ENCODE assay signal across 11 cellular contexts in genomic region chr14:104746951-104747481, GRCh38. TPM values are rescaled to one million over a fixed set of nuclear protein-coding genes. Genes with fewer than 3 reads are reported as not detected.
DNase-seq lines count a peak whose midpoint lies in the region; ATAC-seq, FAIRE-seq and TF ChIP-seq lines count a peak whose summit lies in the region.
"Had no signal": no experiment of that assay in that cellular context is flagged by ENCODE, and none has a peak within 500 bp of the region (broad histone marks: within the 10 kb centered on the region; RNA-seq: fewer than 3 reads in every experiment).

No MANE protein-coding gene starts in this region.

- no peaks in the 10 kb centered on the region for H3K9me3 ChIP-seq in subcutaneous abdominal adipose tissue (ENCODE audit: control insufficient read depth in 5 of 5, low read length in 5 of 5)

- H3K9me3 Mint-ChIP-seq in activated naive CD4-positive, alpha-beta T cell treated with anti-CD3 and anti-CD28 coated beads, Interleukin-2, amount 50 U/mL, for 72 hours, result no peaks in the 10 kb centered on the region
- H3K9me3 Mint-ChIP-seq: activated T-helper 1 cell treated with anti-CD3 and anti-CD28 coated beads, Interleukin-12 subunit alpha, Interleukin-12 subunit beta, Interleukin-2, Interleukin-4 antibody, amounts not matched to agents 30 ng/mL and 10 ng/mL and 1 ng/mL, durations not matched to agents 14 hours and 24 hours and 36 hours had no signal

- H3K4me3 ChIP-seq in bronchial epithelial cell (ENCODE audit: low read depth, low read length) (no peak overlapping the region), subcutaneous abdominal adipose tissue (ENCODE audit: low read depth in 1 of 5, low read length in 5 of 5) (no peak overlapping the region)

- DNase-seq in NCI-H1092 (lab: John Stamatoyannopoulos, UW) (peak; percentile 57), bronchial epithelial cell (ENCODE audit: low read depth) (peak; percentile 92), left colon (peak in 1 of 2 donors; percentile 60), ecto neural progenitor cell (ENCODE audit: low spot score) (no peak), cerebellum (ENCODE audit: low spot score) (no peak), NOMO-1 (lab: John Stamatoyannopoulos, UW; ENCODE audit: unreplicated experiment in 2 of 2) (no peak)
- DNase-seq in activated naive CD4-positive, alpha-beta T cell treated with anti-CD3 and anti-CD28 coated beads, Interleukin-2, amount 50 U/mL, for 72 hours (ENCODE audit: low spot score in 2 of 2), result no peak
- DNase-seq: dermis blood vessel endothelial cell, NCI-H524 treated with DMSO at 0.1 percent for 48 hours had no signal

- no peak for TF ChIP-seq CTCF in bronchial epithelial cell (IDR thresholded peaks at IDR 0.05; ENCODE audit: insufficient read depth, low read length, severe bottlenecking)

- peak; percentile 61 for ATAC-seq in left colon
- ATAC-seq in activated naive CD4-positive, alpha-beta T cell treated with anti-CD3 and anti-CD28 coated beads, Interleukin-2, amount 50 U/mL, for 72 hours, result no peak

- H3K27ac ChIP-seq in subcutaneous abdominal adipose tissue (ENCODE audit: low read depth, low read length), result peak overlapping the region; percentile 41

- peak overlapping the region in 1 of 5 donors; percentile 6 for H3K9ac ChIP-seq in subcutaneous abdominal adipose tissue (ENCODE audit: low read length in 5 of 5)

- no peak overlapping the region for H3K27ac Mint-ChIP-seq in activated naive CD4-positive, alpha-beta T cell treated with anti-CD3 and anti-CD28 coated beads, Interleukin-2, amount 50 U/mL, for 72 hours
- H3K27ac Mint-ChIP-seq: activated T-helper 1 cell treated with anti-CD3 and anti-CD28 coated beads, Interleukin-12 subunit alpha, Interleukin-12 subunit beta, Interleukin-2, Interleukin-4 antibody, amounts not matched to agents 30 ng/mL and 10 ng/mL and 1 ng/mL, durations not matched to agents 14 hours and 24 hours and 36 hours had no signal

- intact Hi-C loops in left colon (cut with DNase I, micrococcal nuclease), result no loop called here

- H3K36me3 ChIP-seq in bronchial epithelial cell (ENCODE audit: control insufficient read depth, insufficient read depth, low read length) (peaks cover 12% of the 10 kb centered on the region), subcutaneous abdominal adipose tissue (ENCODE audit: control insufficient read depth in 5 of 5, insufficient read depth in 5 of 5, low read length in 5 of 5) (peaks cover 0 to 26% (median 10%) of the 10 kb centered on the region in 5 donors)

- no peak for FAIRE-seq in bronchial epithelial cell (lab: Jason Lieb, UNC)

- H3K27me3 ChIP-seq in bronchial epithelial cell (ENCODE audit: control insufficient read depth, insufficient read depth, low read length) (no peaks in the 10 kb centered on the region), subcutaneous abdominal adipose tissue (ENCODE audit: control insufficient read depth in 5 of 5, insufficient read depth in 4 of 5, low read length in 5 of 5) (no peaks in the 10 kb centered on the region)

- H3K4me1 ChIP-seq in subcutaneous abdominal adipose tissue (ENCODE audit: control insufficient read depth in 5 of 5, insufficient read depth in 5 of 5, low read length in 5 of 5), result peaks cover 2 to 51% (median 37%) of the 10 kb centered on the region in 5 donors

- no peaks in the 10 kb centered on the region for H3K36me3 Mint-ChIP-seq in activated naive CD4-positive, alpha-beta T cell treated with anti-CD3 and anti-CD28 coated beads, Interleukin-2, amount 50 U/mL, for 72 hours

RNA-seq across cellular contexts. Expression of gene SIVA1, which starts 5.9 kb away (rescaled TPM):
- total RNA-seq in bronchial epithelial cell, result 85.0 and 95.6 TPM in 2 replicates
- 10 to 100 TPM; 53.2 to 59.3 TPM for total RNA-seq in left colon
- total RNA-seq in activated naive CD4-positive, alpha-beta T cell treated with anti-CD3 and anti-CD28 coated beads, Interleukin-2, amount 50 U/mL, for 72 hours, result 10 to 100 TPM; 86.1 to 87.1 TPM
- total RNA-seq in cerebellum, result 16.9 TPM

RNA-seq across cellular contexts. Expression of gene ADSS1, which starts 23.0 kb away (rescaled TPM):
- total RNA-seq in bronchial epithelial cell (18.2 and 34.3 TPM in 2 replicates), left colon (1 to 10 TPM; 3.3 to 4.4 TPM), cerebellum (1.9 TPM)
- 1 to 10 TPM; 2.7 to 7.3 TPM for total RNA-seq in activated naive CD4-positive, alpha-beta T cell treated with anti-CD3 and anti-CD28 coated beads, Interleukin-2, amount 50 U/mL, for 72 hours

RNA-seq across cellular contexts. Expression of gene AKT1, which starts 48.5 kb away (rescaled TPM):
- total RNA-seq in bronchial epithelial cell (164 and 191 TPM in 2 replicates), left colon (100 to 1,000 TPM; 132 to 135 TPM), cerebellum (70.9 TPM)
- total RNA-seq in activated naive CD4-positive, alpha-beta T cell treated with anti-CD3 and anti-CD28 coated beads, Interleukin-2, amount 50 U/mL, for 72 hours, result 100 to 1,000 TPM; 111 to 113 TPM

RNA-seq across cellular contexts. Expression of gene ZBTB42, which starts 53.9 kb away (rescaled TPM):
- total RNA-seq in bronchial epithelial cell, result 5.2 and 5.3 TPM in 2 replicates
- total RNA-seq in left colon, result 1 to 10 TPM; 7.2 to 9.2 TPM
- total RNA-seq in activated naive CD4-positive, alpha-beta T cell treated with anti-CD3 and anti-CD28 coated beads, Interleukin-2, amount 50 U/mL, for 72 hours, result 1 to 10 TPM; 2.0 to 2.9 TPM
- 0.73 TPM for total RNA-seq in cerebellum

RNA-seq across cellular contexts. Expression of gene INF2, which starts 57.6 kb away (rescaled TPM):
- 26.2 and 26.6 TPM in 2 replicates for total RNA-seq in bronchial epithelial cell
- total RNA-seq in left colon, result 100 to 1,000 TPM; 187 to 203 TPM
- 10 to 100 TPM; 48.6 to 82.7 TPM for total RNA-seq in activated naive CD4-positive, alpha-beta T cell treated with anti-CD3 and anti-CD28 coated beads, Interleukin-2, amount 50 U/mL, for 72 hours
- 4.2 TPM for total RNA-seq in cerebellum

Comparison
In these comparisons a context has a peak if more than half of its experiments do, and no peak if none do; other contexts are left out.
1. DNase-seq: peak in NCI-H1092 (single experiment) and bronchial epithelial cell (single experiment); none in ecto neural progenitor cell (single experiment), activated naive CD4-positive, alpha-beta T cell treated with anti-CD3 and anti-CD28 coated beads, Interleukin-2, amount 50 U/mL, for 72 hours (0 of 2), cerebellum (single experiment) and NOMO-1 (0 of 2).